In the genomic region with DNA sequence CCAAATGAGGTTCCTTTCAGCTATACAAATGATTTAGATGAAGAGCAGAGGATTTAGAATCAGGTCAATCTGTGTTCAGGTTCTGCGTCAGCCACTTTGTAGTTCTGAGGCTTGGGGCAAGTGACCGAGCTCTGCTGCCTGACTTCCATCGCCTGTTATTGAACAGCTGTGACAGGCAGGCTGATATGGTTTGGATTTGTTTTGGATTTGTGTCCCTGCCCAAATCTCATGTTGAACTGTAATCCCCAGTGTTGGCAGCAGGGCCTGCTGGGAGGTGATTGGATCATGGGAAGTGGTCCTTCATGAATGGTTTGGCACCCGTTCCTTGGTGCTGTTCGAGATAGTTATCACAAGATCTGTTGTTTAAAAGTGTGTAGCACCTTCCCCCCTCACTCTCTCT, we compare ENCODE assay signal across 1 cellular context.
TF ChIP-seq lines count a peak whose summit lies in the region.

No MANE protein-coding gene starts in this region.

TF ChIP-seq in PFSK-1, 5 proteins besides CTCF, POLR2A, EP300 and RAD21:
- TF ChIP-seq, protein P1, sequence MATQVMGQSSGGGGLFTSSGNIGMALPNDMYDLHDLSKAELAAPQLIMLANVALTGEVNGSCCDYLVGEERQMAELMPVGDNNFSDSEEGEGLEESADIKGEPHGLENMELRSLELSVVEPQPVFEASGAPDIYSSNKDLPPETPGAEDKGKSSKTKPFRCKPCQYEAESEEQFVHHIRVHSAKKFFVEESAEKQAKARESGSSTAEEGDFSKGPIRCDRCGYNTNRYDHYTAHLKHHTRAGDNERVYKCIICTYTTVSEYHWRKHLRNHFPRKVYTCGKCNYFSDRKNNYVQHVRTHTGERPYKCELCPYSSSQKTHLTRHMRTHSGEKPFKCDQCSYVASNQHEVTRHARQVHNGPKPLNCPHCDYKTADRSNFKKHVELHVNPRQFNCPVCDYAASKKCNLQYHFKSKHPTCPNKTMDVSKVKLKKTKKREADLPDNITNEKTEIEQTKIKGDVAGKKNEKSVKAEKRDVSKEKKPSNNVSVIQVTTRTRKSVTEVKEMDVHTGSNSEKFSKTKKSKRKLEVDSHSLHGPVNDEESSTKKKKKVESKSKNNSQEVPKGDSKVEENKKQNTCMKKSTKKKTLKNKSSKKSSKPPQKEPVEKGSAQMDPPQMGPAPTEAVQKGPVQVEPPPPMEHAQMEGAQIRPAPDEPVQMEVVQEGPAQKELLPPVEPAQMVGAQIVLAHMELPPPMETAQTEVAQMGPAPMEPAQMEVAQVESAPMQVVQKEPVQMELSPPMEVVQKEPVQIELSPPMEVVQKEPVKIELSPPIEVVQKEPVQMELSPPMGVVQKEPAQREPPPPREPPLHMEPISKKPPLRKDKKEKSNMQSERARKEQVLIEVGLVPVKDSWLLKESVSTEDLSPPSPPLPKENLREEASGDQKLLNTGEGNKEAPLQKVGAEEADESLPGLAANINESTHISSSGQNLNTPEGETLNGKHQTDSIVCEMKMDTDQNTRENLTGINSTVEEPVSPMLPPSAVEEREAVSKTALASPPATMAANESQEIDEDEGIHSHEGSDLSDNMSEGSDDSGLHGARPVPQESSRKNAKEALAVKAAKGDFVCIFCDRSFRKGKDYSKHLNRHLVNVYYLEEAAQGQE (IDR thresholded peaks at IDR 0.05; ENCODE audit: insufficient read depth in 1 of 2, low read depth in 2 of 2, low read length in 2 of 2): no peak
- 0 out of 2 replicates have a peak, but pooled peaks have one; percentile 37 for TF ChIP-seq POLR2AphosphoS5 (IDR thresholded peaks at IDR 0.05; ENCODE audit: low read depth, low read length)
